Comparison of ENCODE assay signal across 8 cellular contexts in the genomic region with DNA sequence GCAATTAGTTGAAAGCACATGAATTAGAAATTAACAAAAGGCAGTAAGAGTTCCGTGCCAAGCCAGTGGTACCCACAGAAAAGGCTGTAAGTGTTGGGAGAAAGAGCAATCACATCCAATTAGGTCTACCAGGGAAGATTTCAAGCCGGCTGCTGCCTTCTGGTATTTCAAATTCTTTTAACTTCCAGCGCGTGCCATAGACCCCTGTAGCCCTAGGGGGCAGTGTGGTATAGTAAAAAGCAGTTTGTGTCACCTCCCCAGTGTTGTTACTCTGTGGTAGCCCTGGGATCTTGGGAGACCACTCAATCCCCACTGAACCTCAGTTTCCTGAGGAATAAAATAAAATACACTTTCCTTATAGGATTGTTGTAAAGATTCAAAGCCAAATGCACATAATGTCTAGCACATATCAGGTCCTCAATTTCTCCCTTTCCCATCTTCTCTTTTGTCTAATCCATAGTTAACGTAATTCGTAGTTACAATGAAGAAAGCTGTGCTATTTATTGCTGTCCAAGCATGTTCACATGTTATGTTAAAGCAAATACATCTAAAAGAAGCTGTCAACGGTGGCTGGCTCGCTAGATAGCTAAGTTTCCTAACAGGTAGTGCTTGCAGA.
A peak's percentile ranks its signal among the peaks of the same experiment; 100 is the strongest.
DNase-seq lines count a peak whose midpoint lies in the region; ATAC-seq, FAIRE-seq and TF ChIP-seq lines count a peak whose summit lies in the region.

No MANE protein-coding gene starts in this region.

- H3K4me1 ChIP-seq in H1 (replicated peaks in 1 of 4; ENCODE audit: control insufficient read depth in 3 of 4, insufficient read depth in 4 of 4, low read length in 3 of 4), result peaks cover 0 to 3% (median 3%) of the 10 kb centered on the region in 4 experiments; a peak in 3 of 7 replicates

- no peak overlapping the region for H2BK15ac ChIP-seq in H1 (ENCODE audit: low read length)

- no peaks in the 10 kb centered on the region for H3K4me1 Mint-ChIP-seq in neural crest cell

- no peak overlapping the region for H3K23ac ChIP-seq in H1 (ENCODE audit: insufficient read length)

- H2AK5ac ChIP-seq in H1 (ENCODE audit: low read depth, low read length), result no peak overlapping the region

- H3K27me3 Mint-ChIP-seq in neural crest cell (ENCODE audit: low read depth), result no peaks in the 10 kb centered on the region

- H2BK5ac ChIP-seq in H1 (ENCODE audit: low read depth, low read length), result no peak overlapping the region

- H2BK12ac ChIP-seq in H1 (ENCODE audit: low read depth, low read length), result no peak overlapping the region; the same call in 1 of the 2 replicates

- H3K23me2 ChIP-seq in H1 (ENCODE audit: low read depth, low read length), result no peaks in the 10 kb centered on the region; the same call in 1 of the 2 replicates

- no peak overlapping the region for H2BK120ac ChIP-seq in H1 (replicated peaks; ENCODE audit: low read depth, low read length)

- H3K9me3 ChIP-seq in H1 (ENCODE audit: insufficient read depth in 2 of 2, low read depth in 1 of 2, low read length in 1 of 2), result no peaks in the 10 kb centered on the region

- TF ChIP-seq CTCF in H1 (IDR thresholded peaks at IDR 0.05; ENCODE audit: control extremely low read depth in 1 of 3, insufficient read depth in 1 of 3, low read depth in 1 of 3, low read length in 3 of 3) (peak; percentile 61 to 89 (median 79)), neural crest cell (conservative IDR thresholded peaks at IDR 0.05) (peak; percentile 84)

- H3K79me1 ChIP-seq in H1 (ENCODE audit: low read depth, low read length), result no peaks in the 10 kb centered on the region

- H3K18ac ChIP-seq in H1 (ENCODE audit: extremely low read depth, low read length), result no peak overlapping the region

- H4K5ac ChIP-seq in H1 (ENCODE audit: insufficient read length, low read depth, low read length), result no peak overlapping the region

- peak; percentile 98 for FAIRE-seq in H1 (lab: Jason Lieb, UNC)

- H3K4me2 ChIP-seq in H1 (ENCODE audit: insufficient read depth in 1 of 2, low read depth in 2 of 2, low read length in 2 of 2), result no peak overlapping the region

- H3K14ac ChIP-seq in H1 (ENCODE audit: insufficient read length), result no peak overlapping the region

- 48% methylated on average over 8 of the region's 8 CpGs; no CpG with 5 or more reads in 1 of the 2 experiments for WGBS in H1 (ENCODE audit: extremely low coverage in 1 of 2, insufficient coverage in 1 of 2, insufficient read length in 1 of 2, insufficient replicate concordance in 2 of 2, low coverage in 1 of 2, low lambda C conversion rate in 2 of 2, missing lambda C conversion rate in 1 of 2), 2 experiments

- CTCF ChIA-PET in H1 (lab: Charles Lee; ENCODE audit: partially characterized antibody), result interaction anchor here (0.7 to 5.0 kb wide), 52 partner anchors 10 to 1059 kb away, joined by 3 to 31 read pairs (median 4); no protein-coding TSS in a partner anchor

- DNase-seq in CMK (ENCODE audit: low read depth) (peak; percentile 22), NCI-H69 (lab: John Stamatoyannopoulos, UW) (peak; percentile 78), H1 (ENCODE audit: low read depth in 1 of 2, low spot score in 2 of 2) (peak; percentile 34 to 83), neural crest cell (ENCODE audit: low read depth, low spot score) (peak; percentile 61), NCI-H510A treated with DMSO at 0.1 percent for 48 hours (lab: John Stamatoyannopoulos, UW) (no peak), NCI-H2029 treated with DMSO at 0.1 percent for 48 hours (lab: John Stamatoyannopoulos, UW) (no peak)

- H2AFZ ChIP-seq in H1 (ENCODE audit: low read length), result peak overlapping the region; percentile 36; the same call in 1 of the 2 replicates

- no peak for TF ChIP-seq POLR2A in H1 (IDR thresholded peaks at IDR 0.05; ENCODE audit: control extremely low read depth in 1 of 2, low read depth in 2 of 2, low read length in 2 of 2)

- no peak overlapping the region for H2BK20ac ChIP-seq in H1 (ENCODE audit: low read length)

- H4K8ac ChIP-seq in H1 (ENCODE audit: extremely low read depth, insufficient read depth, low read length), result no peak overlapping the region

- no peak overlapping the region for H3K56ac ChIP-seq in H1 (replicated peaks; ENCODE audit: insufficient read length, low read depth, low read length)

- H4K20me1 ChIP-seq in H1 (replicated peaks in 1 of 2; ENCODE audit: control insufficient read depth in 1 of 2, insufficient read depth in 2 of 2, low read length in 2 of 2), result no peaks in the 10 kb centered on the region

- H3K4me3 Mint-ChIP-seq in neural crest cell, result no peak overlapping the region

- H3K27ac Mint-ChIP-seq in neural crest cell (ENCODE audit: unreplicated experiment), result no peak overlapping the region

- no peak overlapping the region for H3K27ac ChIP-seq in H1 (ENCODE audit: low read depth, low read length)

- TF ChIP-seq EP300 in H1 (IDR thresholded peaks at IDR 0.05; ENCODE audit: borderline replicate concordance in 1 of 2, low read depth in 2 of 2, low read length in 2 of 2), result no peak

- no peak overlapping the region for H4K91ac ChIP-seq in H1 (replicated peaks; ENCODE audit: insufficient read length, low read length)

- no peaks in the 10 kb centered on the region for H3K79me2 ChIP-seq in H1 (ENCODE audit: control insufficient read depth in 1 of 2, insufficient read depth in 2 of 2, low read length in 2 of 2)

- POLR2A ChIA-PET in H1 (lab: Charles Lee; ENCODE audit: partially characterized antibody), result no interaction called here

- no peak overlapping the region for H3K4me3 ChIP-seq in H1 (ENCODE audit: extremely low read depth in 1 of 4, insufficient read depth in 2 of 4, low read depth in 3 of 4, low read length in 4 of 4)

- peak; percentile 93 to 94 for TF ChIP-seq RAD21 in H1 (IDR thresholded peaks at IDR 0.05 in 1 of 2, conservative IDR thresholded peaks at IDR 0.05 in 1 of 2; ENCODE audit: low read depth in 2 of 2, low read length in 2 of 2)

- no peaks in the 10 kb centered on the region for H3K36me3 ChIP-seq in H1 (ENCODE audit: control insufficient read depth in 2 of 4, insufficient read depth in 4 of 4, low read length in 3 of 4)

- H3K36me3 Mint-ChIP-seq in neural crest cell (ENCODE audit: low read depth), result no peaks in the 10 kb centered on the region

- no peak overlapping the region for H3K4ac ChIP-seq in H1 (replicated peaks; ENCODE audit: insufficient read length, low read depth, low read length)

- H3K9ac ChIP-seq in H1 (replicated peaks in 1 of 4; ENCODE audit: extremely low read depth in 1 of 4, low read depth in 3 of 4, low read length in 3 of 4), result no peak overlapping the region

- no peaks in the 10 kb centered on the region for H3K27me3 ChIP-seq in H1 (replicated peaks in 1 of 4; ENCODE audit: control insufficient read depth in 3 of 4, extremely low read depth in 1 of 4, insufficient read depth in 3 of 4, low read length in 3 of 4)

- ATAC-seq in GM18519 (IDR thresholded peaks at IDR 0.05; ENCODE audit: low FRiP score, unreplicated experiment), result peak; percentile 94
- ATAC-seq in HG03159 (IDR thresholded peaks at IDR 0.05; ENCODE audit: unreplicated experiment), result peak; percentile 92

- peaks cover 3% of the 10 kb centered on the region for H3K9me3 Mint-ChIP-seq in neural crest cell

TF ChIP-seq in H1, 55 proteins besides CTCF, POLR2A, EP300 and RAD21:
- no peak for TF ChIP-seq CHD2 (IDR thresholded peaks at IDR 0.05; ENCODE audit: low read length)
- no peak for TF ChIP-seq JUN (IDR thresholded peaks at IDR 0.05; ENCODE audit: low read depth, low read length)
- TF ChIP-seq FOSL1 (IDR thresholded peaks at IDR 0.05; ENCODE audit: insufficient read depth, low read depth, low read length), result no peak
- no peak for TF ChIP-seq GABPA (IDR thresholded peaks at IDR 0.05; ENCODE audit: borderline replicate concordance, insufficient read depth, low read length)
- no peak for TF ChIP-seq SP2 (IDR thresholded peaks at IDR 0.05; ENCODE audit: low read length)
- TF ChIP-seq GTF2F1 (IDR thresholded peaks at IDR 0.05; ENCODE audit: borderline replicate concordance, low read depth, low read length), result no peak
- TF ChIP-seq, protein P1, sequence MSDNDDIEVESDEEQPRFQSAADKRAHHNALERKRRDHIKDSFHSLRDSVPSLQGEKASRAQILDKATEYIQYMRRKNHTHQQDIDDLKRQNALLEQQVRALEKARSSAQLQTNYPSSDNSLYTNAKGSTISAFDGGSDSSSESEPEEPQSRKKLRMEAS (IDR thresholded peaks at IDR 0.05), result 0 out of 2 replicates have a peak, but pooled peaks have one; percentile 15
- TF ChIP-seq TBP (IDR thresholded peaks at IDR 0.05; ENCODE audit: low read depth, low read length), result no peak

Comparison
In these comparisons a context has a peak if more than half of its experiments do, and no peak if none do; other contexts are left out.
1. DNase-seq: peak in CMK (single experiment), NCI-H69 (single experiment), H1 (2 of 2) and neural crest cell (single experiment); none in NCI-H510A treated with DMSO at 0.1 percent for 48 hours (single experiment) and NCI-H2029 treated with DMSO at 0.1 percent for 48 hours (single experiment).